ENCODE assay signal across 1 cellular context in the genomic region with DNA sequence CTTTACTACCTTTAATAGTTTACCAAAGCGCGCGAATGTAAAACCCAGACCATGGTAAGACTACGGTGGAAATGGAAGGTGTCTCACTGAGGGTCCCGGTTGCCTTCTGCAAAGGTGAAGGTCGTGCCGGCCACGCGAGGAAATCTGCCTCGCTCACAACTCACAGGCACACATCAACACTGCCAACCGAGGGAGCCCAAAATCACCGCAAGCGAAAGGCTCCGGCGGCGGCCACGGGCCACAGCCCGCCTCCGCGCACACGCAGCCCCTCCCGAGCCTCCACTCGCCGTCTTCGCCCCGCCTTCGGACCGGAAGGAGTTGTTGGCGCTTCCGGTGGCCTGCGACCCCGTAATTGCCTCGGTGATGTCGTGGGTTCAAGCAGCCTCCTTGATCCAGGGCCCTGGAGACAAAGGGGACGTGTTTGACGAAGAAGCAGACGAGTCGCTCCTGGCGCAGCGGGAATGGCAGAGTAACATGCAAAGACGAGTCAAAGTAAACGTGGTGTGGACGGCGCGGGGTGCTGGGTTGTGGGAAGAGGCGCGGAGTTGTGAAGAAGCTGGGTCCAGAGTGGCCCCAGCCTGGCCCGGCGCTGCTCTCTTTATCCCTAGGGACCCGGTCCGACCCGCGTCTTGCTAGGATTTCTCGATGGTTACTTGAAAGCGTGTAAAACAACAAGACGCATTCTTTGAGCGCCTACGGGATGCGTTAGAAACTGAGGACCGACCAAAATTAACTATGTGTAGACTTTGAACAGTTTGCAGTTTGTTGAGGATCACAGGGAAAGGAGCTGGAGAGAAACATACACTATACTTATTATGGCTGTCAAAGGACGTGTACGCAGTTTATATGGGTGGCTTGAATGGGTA.
TF ChIP-seq lines count a peak whose summit lies in the region.

A gene with protein sequence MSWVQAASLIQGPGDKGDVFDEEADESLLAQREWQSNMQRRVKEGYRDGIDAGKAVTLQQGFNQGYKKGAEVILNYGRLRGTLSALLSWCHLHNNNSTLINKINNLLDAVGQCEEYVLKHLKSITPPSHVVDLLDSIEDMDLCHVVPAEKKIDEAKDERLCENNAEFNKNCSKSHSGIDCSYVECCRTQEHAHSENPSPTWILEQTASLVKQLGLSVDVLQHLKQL (plus strand): TSS at position 349 of the 866 bp plus-strand sequence. CDS start 15 bp downstream, at position 364.

TF ChIP-seq in K562, 482 proteins besides CTCF, POLR2A, EP300 and RAD21 (continued from another document):
- TF ChIP-seq, protein P1, sequence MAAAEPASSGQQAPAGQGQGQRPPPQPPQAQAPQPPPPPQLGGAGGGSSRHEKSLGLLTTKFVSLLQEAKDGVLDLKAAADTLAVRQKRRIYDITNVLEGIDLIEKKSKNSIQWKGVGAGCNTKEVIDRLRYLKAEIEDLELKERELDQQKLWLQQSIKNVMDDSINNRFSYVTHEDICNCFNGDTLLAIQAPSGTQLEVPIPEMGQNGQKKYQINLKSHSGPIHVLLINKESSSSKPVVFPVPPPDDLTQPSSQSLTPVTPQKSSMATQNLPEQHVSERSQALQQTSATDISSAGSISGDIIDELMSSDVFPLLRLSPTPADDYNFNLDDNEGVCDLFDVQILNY (CRISPR knock-in tag; IDR thresholded peaks at IDR 0.05), result 0 out of 2 replicates have a peak, but pooled peaks have one; percentile 56
- TF ChIP-seq, protein P2, sequence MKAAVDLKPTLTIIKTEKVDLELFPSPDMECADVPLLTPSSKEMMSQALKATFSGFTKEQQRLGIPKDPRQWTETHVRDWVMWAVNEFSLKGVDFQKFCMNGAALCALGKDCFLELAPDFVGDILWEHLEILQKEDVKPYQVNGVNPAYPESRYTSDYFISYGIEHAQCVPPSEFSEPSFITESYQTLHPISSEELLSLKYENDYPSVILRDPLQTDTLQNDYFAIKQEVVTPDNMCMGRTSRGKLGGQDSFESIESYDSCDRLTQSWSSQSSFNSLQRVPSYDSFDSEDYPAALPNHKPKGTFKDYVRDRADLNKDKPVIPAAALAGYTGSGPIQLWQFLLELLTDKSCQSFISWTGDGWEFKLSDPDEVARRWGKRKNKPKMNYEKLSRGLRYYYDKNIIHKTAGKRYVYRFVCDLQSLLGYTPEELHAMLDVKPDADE (conservative IDR thresholded peaks at IDR 0.05; ENCODE audit: control insufficient read depth, low read depth, low read length), result peak; percentile 80
- TF ChIP-seq ATF1 (CRISPR knock-in tag; IDR thresholded peaks at IDR 0.05) (no peak), ATF1 (tag; IDR thresholded peaks at IDR 0.05) (peak; percentile 73), GABPA (tag; conservative IDR thresholded peaks at IDR 0.05; ENCODE audit: low read depth) (peak; percentile 97), CBX3 (IDR thresholded peaks at IDR 0.05; ENCODE audit: borderline replicate concordance in 1 of 2, low read length in 2 of 2) (0 out of 3 replicates have a peak, but pooled peaks of 1 of the 2 experiments have one; percentile 28), TEAD4 (IDR thresholded peaks at IDR 0.05; ENCODE audit: low read length) (peak; percentile 40; the same call in 1 of the 2 replicates), TEAD4 (CRISPR knock-in tag; IDR thresholded peaks at IDR 0.05; ENCODE audit: borderline replicate concordance) (no peak), CSDE1 (IDR thresholded peaks at IDR 0.05) (0 out of 4 replicates have a peak, but pooled peaks of 1 of the 2 experiments have one; percentile 39), CXXC5 (CRISPR knock-in tag; IDR thresholded peaks at IDR 0.05) (peak; percentile 85), LCOR (CRISPR knock-in tag; IDR thresholded peaks at IDR 0.05) (peak; percentile 61), MTA2 (IDR thresholded peaks at IDR 0.05; ENCODE audit: low read depth) (no peak), MTA3 (IDR thresholded peaks at IDR 0.05; ENCODE audit: borderline replicate concordance) (peak; percentile 85), ARNT (IDR thresholded peaks at IDR 0.05) (peak in 1 of 2 experiments; percentile 13; a peak in 1 of 4 replicates), HLTF (IDR thresholded peaks at IDR 0.05) (0 out of 2 replicates have a peak, but pooled peaks have one; percentile 32), SUPT5H (IDR thresholded peaks at IDR 0.05) (peak; percentile 95), E2F3 (CRISPR knock-in tag; IDR thresholded peaks at IDR 0.05) (peak; percentile 73; the same call in 1 of the 2 replicates), U2AF2 (optimal IDR thresholded peaks at IDR 0.05; ENCODE audit: low read depth, low read length) (no peak), HDAC1 (IDR thresholded peaks at IDR 0.05) (peak in 1 of 2 experiments; percentile 85; a peak in 1 of 4 replicates), FOXK2 (conservative IDR thresholded peaks at IDR 0.05 in 1 of 2, IDR thresholded peaks at IDR 0.05 in 1 of 2; ENCODE audit: low read depth in 2 of 2) (peak; percentile 15 to 20; a peak in 1 of 4 replicates), NFRKB (IDR thresholded peaks at IDR 0.05; ENCODE audit: low read depth) (peak; percentile 68), ZNF263 (CRISPR knock-in tag; IDR thresholded peaks at IDR 0.05; ENCODE audit: borderline replicate concordance) (peak; percentile 36; the same call in 1 of the 2 replicates), RFX7 (CRISPR knock-in tag; IDR thresholded peaks at IDR 0.05) (no peak), GABPB1 (CRISPR knock-in tag; IDR thresholded peaks at IDR 0.05) (peak; percentile 89)
- TF ChIP-seq, protein P3, sequence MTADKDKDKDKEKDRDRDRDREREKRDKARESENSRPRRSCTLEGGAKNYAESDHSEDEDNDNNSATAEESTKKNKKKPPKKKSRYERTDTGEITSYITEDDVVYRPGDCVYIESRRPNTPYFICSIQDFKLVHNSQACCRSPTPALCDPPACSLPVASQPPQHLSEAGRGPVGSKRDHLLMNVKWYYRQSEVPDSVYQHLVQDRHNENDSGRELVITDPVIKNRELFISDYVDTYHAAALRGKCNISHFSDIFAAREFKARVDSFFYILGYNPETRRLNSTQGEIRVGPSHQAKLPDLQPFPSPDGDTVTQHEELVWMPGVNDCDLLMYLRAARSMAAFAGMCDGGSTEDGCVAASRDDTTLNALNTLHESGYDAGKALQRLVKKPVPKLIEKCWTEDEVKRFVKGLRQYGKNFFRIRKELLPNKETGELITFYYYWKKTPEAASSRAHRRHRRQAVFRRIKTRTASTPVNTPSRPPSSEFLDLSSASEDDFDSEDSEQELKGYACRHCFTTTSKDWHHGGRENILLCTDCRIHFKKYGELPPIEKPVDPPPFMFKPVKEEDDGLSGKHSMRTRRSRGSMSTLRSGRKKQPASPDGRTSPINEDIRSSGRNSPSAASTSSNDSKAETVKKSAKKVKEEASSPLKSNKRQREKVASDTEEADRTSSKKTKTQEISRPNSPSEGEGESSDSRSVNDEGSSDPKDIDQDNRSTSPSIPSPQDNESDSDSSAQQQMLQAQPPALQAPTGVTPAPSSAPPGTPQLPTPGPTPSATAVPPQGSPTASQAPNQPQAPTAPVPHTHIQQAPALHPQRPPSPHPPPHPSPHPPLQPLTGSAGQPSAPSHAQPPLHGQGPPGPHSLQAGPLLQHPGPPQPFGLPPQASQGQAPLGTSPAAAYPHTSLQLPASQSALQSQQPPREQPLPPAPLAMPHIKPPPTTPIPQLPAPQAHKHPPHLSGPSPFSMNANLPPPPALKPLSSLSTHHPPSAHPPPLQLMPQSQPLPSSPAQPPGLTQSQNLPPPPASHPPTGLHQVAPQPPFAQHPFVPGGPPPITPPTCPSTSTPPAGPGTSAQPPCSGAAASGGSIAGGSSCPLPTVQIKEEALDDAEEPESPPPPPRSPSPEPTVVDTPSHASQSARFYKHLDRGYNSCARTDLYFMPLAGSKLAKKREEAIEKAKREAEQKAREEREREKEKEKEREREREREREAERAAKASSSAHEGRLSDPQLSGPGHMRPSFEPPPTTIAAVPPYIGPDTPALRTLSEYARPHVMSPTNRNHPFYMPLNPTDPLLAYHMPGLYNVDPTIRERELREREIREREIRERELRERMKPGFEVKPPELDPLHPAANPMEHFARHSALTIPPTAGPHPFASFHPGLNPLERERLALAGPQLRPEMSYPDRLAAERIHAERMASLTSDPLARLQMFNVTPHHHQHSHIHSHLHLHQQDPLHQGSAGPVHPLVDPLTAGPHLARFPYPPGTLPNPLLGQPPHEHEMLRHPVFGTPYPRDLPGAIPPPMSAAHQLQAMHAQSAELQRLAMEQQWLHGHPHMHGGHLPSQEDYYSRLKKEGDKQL (CRISPR knock-in tag; IDR thresholded peaks at IDR 0.05; ENCODE audit: borderline replicate concordance), result no peak
- TF ChIP-seq, protein P4, sequence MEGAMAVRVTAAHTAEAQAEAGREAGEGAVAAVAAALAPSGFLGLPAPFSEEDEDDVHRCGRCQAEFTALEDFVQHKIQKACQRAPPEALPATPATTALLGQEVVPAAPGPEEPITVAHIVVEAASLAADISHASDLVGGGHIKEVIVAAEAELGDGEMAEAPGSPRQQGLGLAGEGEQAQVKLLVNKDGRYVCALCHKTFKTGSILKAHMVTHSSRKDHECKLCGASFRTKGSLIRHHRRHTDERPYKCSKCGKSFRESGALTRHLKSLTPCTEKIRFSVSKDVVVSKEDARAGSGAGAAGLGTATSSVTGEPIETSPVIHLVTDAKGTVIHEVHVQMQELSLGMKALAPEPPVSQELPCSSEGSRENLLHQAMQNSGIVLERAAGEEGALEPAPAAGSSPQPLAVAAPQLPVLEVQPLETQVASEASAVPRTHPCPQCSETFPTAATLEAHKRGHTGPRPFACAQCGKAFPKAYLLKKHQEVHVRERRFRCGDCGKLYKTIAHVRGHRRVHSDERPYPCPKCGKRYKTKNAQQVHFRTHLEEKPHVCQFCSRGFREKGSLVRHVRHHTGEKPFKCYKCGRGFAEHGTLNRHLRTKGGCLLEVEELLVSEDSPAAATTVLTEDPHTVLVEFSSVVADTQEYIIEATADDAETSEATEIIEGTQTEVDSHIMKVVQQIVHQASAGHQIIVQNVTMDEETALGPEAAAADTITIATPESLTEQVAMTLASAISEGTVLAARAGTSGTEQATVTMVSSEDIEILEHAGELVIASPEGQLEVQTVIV (CRISPR knock-in tag; IDR thresholded peaks at IDR 0.05; ENCODE audit: borderline replicate concordance), result no peak
TF ChIP-seq in K562: peak in this region for 122.
